In genomic region chr5:69451941-69452652, GRCh38 we compare ENCODE assay signal across 21 cellular contexts. TPM values are rescaled to one million over a fixed set of nuclear protein-coding genes. Genes with fewer than 3 reads are reported as not detected.
A peak's percentile ranks its signal among the peaks of the same experiment; 100 is the strongest.
DNase-seq lines count a peak whose midpoint lies in the region; ATAC-seq and TF ChIP-seq lines count a peak whose summit lies in the region.
"Had no signal": no experiment of that assay in that cellular context is flagged by ENCODE, and none has a peak within 500 bp of the region (broad histone marks: within the 10 kb centered on the region; RNA-seq: fewer than 3 reads in every experiment).

No MANE protein-coding gene starts in this region.

- no peak overlapping the region for H3K9ac ChIP-seq in SK-N-MC (ENCODE audit: insufficient read length)
- peak overlapping the region; percentile 19 to 95 for H3K9ac ChIP-seq in liver (ENCODE audit: low read depth in 1 of 2, low read length in 2 of 2)
- H3K9ac ChIP-seq: KMS-11 had no signal

- peak overlapping the region; percentile 28 for H3K4me3 ChIP-seq in SK-N-MC
- H3K4me3 ChIP-seq in liver (ENCODE audit: low read depth in 1 of 3, low read length in 3 of 3), result peak overlapping the region in 2 of 3 donors; percentile 17 to 24
- H3K4me3 ChIP-seq: lung had no signal

- H3K27ac ChIP-seq in SK-N-MC, result peak overlapping the region; percentile 93
- H3K27ac ChIP-seq in liver (ENCODE audit: low read depth in 1 of 2, low read length in 2 of 2), result peak overlapping the region; percentile 93 to 98
- H3K27ac ChIP-seq in substantia nigra (ENCODE audit: low read depth, low read length, poor library complexity, severe bottlenecking), result no peak overlapping the region
- H3K27ac ChIP-seq: KMS-11 had no signal

- H3K4me1 ChIP-seq in liver (ENCODE audit: control insufficient read depth in 4 of 4, insufficient read depth in 4 of 4, low read length in 3 of 4), result peaks cover 4 to 34% (median 20%) of the 10 kb centered on the region in 4 donors

- H3K27ac Mint-ChIP-seq in type B pancreatic cell, result peak overlapping the region; percentile 73
- H3K27ac Mint-ChIP-seq: naive thymus-derived CD8-positive, alpha-beta T cell had no signal

- TF ChIP-seq CTCF in liver (IDR thresholded peaks at IDR 0.05; ENCODE audit: low read depth, low read length, missing input control) (no peak), type B pancreatic cell (conservative IDR thresholded peaks at IDR 0.05) (no peak)

- no peaks in the 10 kb centered on the region for H3K27me3 Mint-ChIP-seq in type B pancreatic cell

- peak overlapping the region; percentile 34 for H3K4me3 Mint-ChIP-seq in type B pancreatic cell
- H3K4me3 Mint-ChIP-seq: naive thymus-derived CD8-positive, alpha-beta T cell had no signal

- no peak for ATAC-seq in GM18519 (IDR thresholded peaks at IDR 0.05; ENCODE audit: low FRiP score, unreplicated experiment)
- ATAC-seq: naive thymus-derived CD8-positive, alpha-beta T cell had no signal

- WGBS in liver, result 27% methylated on average over 4 of the region's 4 CpGs

- H3K9me3 ChIP-seq in SK-N-MC (ENCODE audit: low read depth, low read length) (no peaks in the 10 kb centered on the region; the same call in 1 of the 2 replicates), liver (ENCODE audit: control insufficient read depth in 4 of 4, low read length in 3 of 4) (no peaks in the 10 kb centered on the region)

- H3K9me3 Mint-ChIP-seq in type B pancreatic cell, result no peaks in the 10 kb centered on the region

- TF ChIP-seq RAD21 in liver (IDR thresholded peaks at IDR 0.05), result peak; percentile 10 to 31

- DNase-seq in HuH-7 (ENCODE audit: low spot score), result peak; percentile 39
- peak; percentile 37 for DNase-seq in SK-N-MC (ENCODE audit: low read depth, low spot score)
- no peak for DNase-seq in type B pancreatic cell (ENCODE audit: extremely low spot score, unreplicated experiment)
- no peak for DNase-seq in substantia nigra (lab: John Stamatoyannopoulos, UW)
- no peak for DNase-seq in dermis blood vessel endothelial cell
- DNase-seq: activated CD4-positive, alpha-beta T cell treated with anti-CD3 and anti-CD28 coated beads, Interleukin-2, amount 50 U/mL, for 1 hour; activated gamma-delta T cell treated with Interleukin-2 at 50 U/mL for 16 hours; amniotic stem cell; C1 segment of cervical spinal cord; DND-41; effector CD8-positive, alpha-beta T cell; glutamatergic neuron; naive thymus-derived CD8-positive, alpha-beta T cell; NCI-H1092; NCI-H2171; NK-92 treated with Interleukin-12 subunit alpha and Interleukin-12 subunit beta, amount 100 ng/mL, for 24 hours; stimulated activated CD4-positive, alpha-beta T cell treated with anti-CD3 and anti-CD28 coated beads, Interleukin-4, amount 100 ng/mL, for 1 hour had no signal

- no peaks in the 10 kb centered on the region for H3K4me1 Mint-ChIP-seq in type B pancreatic cell (ENCODE audit: unreplicated experiment)
- H3K4me1 Mint-ChIP-seq: naive thymus-derived CD8-positive, alpha-beta T cell had no signal

- no peaks in the 10 kb centered on the region for H3K36me3 Mint-ChIP-seq in type B pancreatic cell

- H3K36me3 ChIP-seq in SK-N-MC (ENCODE audit: insufficient read depth, low read length) (no peaks in the 10 kb centered on the region), liver (ENCODE audit: control insufficient read depth in 4 of 4, insufficient read depth in 3 of 4, low read depth in 1 of 4, low read length in 3 of 4) (no peaks in the 10 kb centered on the region)

- no peaks in the 10 kb centered on the region for H3K27me3 ChIP-seq in liver (ENCODE audit: control insufficient read depth in 4 of 4, insufficient read depth in 4 of 4, low read length in 3 of 4)

TF ChIP-seq in liver, 16 proteins besides CTCF, POLR2A, EP300 and RAD21:
- TF ChIP-seq GABPA (IDR thresholded peaks at IDR 0.05 in 1 of 2, conservative IDR thresholded peaks at IDR 0.05 in 1 of 2) (no peak), HNF4G (IDR thresholded peaks at IDR 0.05) (peak; percentile 62), JUND (IDR thresholded peaks at IDR 0.05) (peak; percentile 45 to 79), ZBTB33 (IDR thresholded peaks at IDR 0.05) (peak; percentile 16), MAX (IDR thresholded peaks at IDR 0.05) (peak; percentile 15), FOXA1 (IDR thresholded peaks at IDR 0.05) (peak; percentile 17), TAF1 (conservative IDR thresholded peaks at IDR 0.05) (no peak), HNF4A (conservative IDR thresholded peaks at IDR 0.05) (peak; percentile 85 to 86), FOXA2 (IDR thresholded peaks at IDR 0.05) (peak; percentile 72), ATF3 (IDR thresholded peaks at IDR 0.05) (peak; percentile 35), SP1 (IDR thresholded peaks at IDR 0.05) (peak; percentile 98), EGR1 (IDR thresholded peaks at IDR 0.05; ENCODE audit: low read depth in 2 of 2) (no peak), YY1 (IDR thresholded peaks at IDR 0.05) (peak; percentile 48), NR2F2 (IDR thresholded peaks at IDR 0.05) (peak; percentile 20), RXRA (IDR thresholded peaks at IDR 0.05) (peak; percentile 67), REST (IDR thresholded peaks at IDR 0.05) (peak; percentile 40)

RNA-seq across cellular contexts. Expression of gene MARVELD2, which starts 37.2 kb away (rescaled TPM):
- 10 to 100 TPM; 13.1 to 20.2 TPM for total RNA-seq in liver
- 10 to 100 TPM in 1 of 2 donors, 1 to 10 TPM in 1; 9.4 to 11.5 TPM for polyA plus RNA-seq in liver
- total RNA-seq in type B pancreatic cell (ENCODE audit: low replicate concordance), result 26.1 and 62.5 TPM in 2 replicates
- 2.0 and 3.1 TPM in 2 replicates for total RNA-seq in dermis blood vessel endothelial cell

RNA-seq across cellular contexts. Expression of gene OCLN, which starts 40.5 kb away (rescaled TPM):
- total RNA-seq in liver, result 10 to 100 TPM; 25.9 to 53.9 TPM
- polyA plus RNA-seq in liver, result 10 to 100 TPM in 1 of 2 donors, 1 to 10 TPM in 1; 9.9 to 12.2 TPM
- 57.5 and 135 TPM in 2 replicates for total RNA-seq in type B pancreatic cell (ENCODE audit: low replicate concordance)
- 4.4 and 5.7 TPM in 2 replicates for total RNA-seq in dermis blood vessel endothelial cell

Comparison
In these comparisons a context has a peak if more than half of its experiments do, and no peak if none do; other contexts are left out.
1. DNase-seq: peak in HuH-7 (single experiment) and SK-N-MC (single experiment); none in type B pancreatic cell (single experiment), substantia nigra (0 of 49) and dermis blood vessel endothelial cell (single experiment).